In genomic region chr3:183117046-183117445, GRCh38 we compare ENCODE assay signal across 22 cellular contexts. TPM values are rescaled to one million over a fixed set of nuclear protein-coding genes. Genes with fewer than 3 reads are reported as not detected.
DNase-seq lines count a peak whose midpoint lies in the region; FAIRE-seq and TF ChIP-seq lines count a peak whose summit lies in the region.
"Had no signal": no experiment of that assay in that cellular context is flagged by ENCODE, and none has a peak within 500 bp of the region (broad histone marks: within the 10 kb centered on the region; RNA-seq: fewer than 3 reads in every experiment).

No MANE protein-coding gene starts in this region.

- H3K4me3 Mint-ChIP-seq in endodermal cell (peak overlapping the region; percentile 64), HFFc6 (no peak overlapping the region)

- H3K36me3 Mint-ChIP-seq in endodermal cell (ENCODE audit: low read depth) (peaks cover 4% of the 10 kb centered on the region), HFFc6 (ENCODE audit: low read depth) (no peaks in the 10 kb centered on the region)
- H3K36me3 Mint-ChIP-seq: CD14-positive monocyte had no signal

- H3K36me3 ChIP-seq in BLaER1 treated with 17β-estradiol and CSF1 and Interleukin-3, amounts not matched to agents 10 nM and 100 nM: no peaks in the 10 kb centered on the region
- peaks cover 6% of the 10 kb centered on the region for H3K36me3 ChIP-seq in endodermal cell (ENCODE audit: control insufficient read depth, insufficient read depth, low read length)
- H3K36me3 ChIP-seq in small intestine (ENCODE audit: control insufficient read depth in 2 of 2, insufficient read depth in 2 of 2, low read length in 2 of 2): no peaks in the 10 kb centered on the region
- H3K36me3 ChIP-seq: neutrophil, upper lobe of right lung had no signal

- H3K27me3 ChIP-seq in BLaER1 treated with 17β-estradiol and CSF1 and Interleukin-3, amounts not matched to agents 10 nM and 100 nM: peaks cover 0 to 22% (median 0%) of the 10 kb centered on the region in 11 experiments; a peak in 9 of 22 replicates
- H3K27me3 ChIP-seq in endodermal cell (ENCODE audit: control insufficient read depth, insufficient read depth, low read length, poor library complexity, severe bottlenecking) (no peaks in the 10 kb centered on the region), small intestine (ENCODE audit: control insufficient read depth in 2 of 2, insufficient read depth in 2 of 2, low read length in 2 of 2) (no peaks in the 10 kb centered on the region)

- H3K9ac ChIP-seq in BLaER1 treated with 17β-estradiol and CSF1 and Interleukin-3, amounts not matched to agents 10 nM and 100 nM: no peak overlapping the region
- no peak overlapping the region for H3K9ac ChIP-seq in endodermal cell (ENCODE audit: extremely low read depth, low read length, poor library complexity, severe bottlenecking)

- H3K9me3 Mint-ChIP-seq in endodermal cell (peaks cover 10% of the 10 kb centered on the region), HFFc6 (no peaks in the 10 kb centered on the region)
- H3K9me3 Mint-ChIP-seq: activated T-cell treated with anti-CD3 and anti-CD28 coated beads, Interleukin-2, amount 50 U/mL, for 4 hours; CD14-positive monocyte had no signal

- WGBS in endodermal cell (ENCODE audit: insufficient coverage in 1 of 2, insufficient read length in 1 of 2), 2 experiments: 85% methylated on average over 4 of the region's 4 CpGs
- WGBS in small intestine, 3 donors: 79 to 82% (median 82%) methylated on average over 4 of the region's 4 CpGs

- no peak for TF ChIP-seq CTCF in endodermal cell (conservative IDR thresholded peaks at IDR 0.05)
- no peak for TF ChIP-seq CTCF in HFFc6 (IDR thresholded peaks at IDR 0.05)

- H3K4me1 ChIP-seq in BLaER1 treated with 17β-estradiol and CSF1 and Interleukin-3, amounts not matched to agents 10 nM and 100 nM: peaks cover 28 to 39% (median 36%) of the 10 kb centered on the region in 10 experiments
- H3K4me1 ChIP-seq in endodermal cell (ENCODE audit: control insufficient read depth, insufficient read depth, low read length) (peaks cover 5% of the 10 kb centered on the region), small intestine (ENCODE audit: control insufficient read depth in 2 of 2, insufficient read depth in 1 of 2, low read depth in 1 of 2, low read length in 1 of 2) (no peaks in the 10 kb centered on the region)

- no peak for FAIRE-seq in small intestine (lab: Jason Lieb, UNC)

- H3K27me3 Mint-ChIP-seq in endodermal cell (ENCODE audit: insufficient read depth) (peaks cover 4% of the 10 kb centered on the region), HFFc6 (ENCODE audit: insufficient read depth) (peaks cover 42% of the 10 kb centered on the region)

- H3K27ac Mint-ChIP-seq in endodermal cell (no peak overlapping the region), HFFc6 (no peak overlapping the region)
- H3K27ac Mint-ChIP-seq: activated CD8-positive, alpha-beta T cell treated with anti-CD3 and anti-CD28 coated beads for 36 hours; CD14-positive monocyte had no signal

- no peak overlapping the region for H3K27ac ChIP-seq in BLaER1 treated with 17β-estradiol and CSF1 and Interleukin-3, amounts not matched to agents 10 nM and 100 nM
- no peak overlapping the region for H3K27ac ChIP-seq in endodermal cell (ENCODE audit: low read depth, low read length)
- no peak overlapping the region for H3K27ac ChIP-seq in small intestine (ENCODE audit: low read depth in 1 of 2, low read length in 1 of 2)
- H3K27ac ChIP-seq: neutrophil, upper lobe of right lung had no signal

- H3K9me3 ChIP-seq in BLaER1 treated with 17β-estradiol and CSF1 and Interleukin-3, amounts not matched to agents 10 nM and 100 nM (replicated peaks in 1 of 11): peaks cover 0 to 8% (median 3%) of the 10 kb centered on the region in 11 experiments; a peak in 5 of 22 replicates
- H3K9me3 ChIP-seq in endodermal cell (ENCODE audit: control insufficient read depth, low read length) (peaks cover 11% of the 10 kb centered on the region), small intestine (ENCODE audit: control insufficient read depth, low read depth) (no peaks in the 10 kb centered on the region)
- H3K9me3 ChIP-seq: neutrophil, upper lobe of right lung had no signal

- H3K4me3 ChIP-seq in BLaER1 treated with 17β-estradiol and CSF1 and Interleukin-3, amounts not matched to agents 10 nM and 100 nM: no peak overlapping the region
- H3K4me3 ChIP-seq in endodermal cell (ENCODE audit: low read length) (no peak overlapping the region), small intestine (ENCODE audit: low read depth in 1 of 2, low read length in 2 of 2) (no peak overlapping the region)
- H3K4me3 ChIP-seq: upper lobe of right lung had no signal

- DNase-seq in NCI-H1417 (lab: John Stamatoyannopoulos, UW): peak; percentile 23 to 75 (median 48)
- DNase-seq in NCI-H1417 treated with DMSO at 0.1 percent for 48 hours (lab: John Stamatoyannopoulos, UW): no peak
- DNase-seq in NCI-H2171 treated with DMSO at 0.1 percent for 48 hours (lab: John Stamatoyannopoulos, UW): peak; percentile 82
- DNase-seq in endodermal cell: peak; percentile 51
- no peak for DNase-seq in small intestine
- no peak for DNase-seq in islet precursor cell
- DNase-seq in HFFc6: no peak
- DNase-seq: activated CD8-positive, alpha-beta T cell treated with anti-CD3 and anti-CD28 coated beads for 36 hours; activated T-cell treated with anti-CD3 and anti-CD28 coated beads, Interleukin-2, amount 50 U/mL, for 4 hours; cerebellar nuclear complex; DMS53; H7; hippocampal formation; NCI-H1930; right cardiac atrium; stimulated activated naive CD4-positive, alpha-beta T cell treated with Interleukin-2 at 50 U/mL for 16 hours; upper lobe of right lung had no signal

- peak overlapping the region in 6 of 11 experiments; percentile 72 to 85 (median 78); a peak in 10 of 22 replicates for H3K4me2 ChIP-seq in BLaER1 treated with 17β-estradiol and CSF1 and Interleukin-3, amounts not matched to agents 10 nM and 100 nM

- 0 out of 22 replicates have a peak, but pooled peaks cover 0 to 6% (median 0%) of the 10 kb centered on the region in 11 experiments for H4K20me1 ChIP-seq in BLaER1 treated with 17β-estradiol and CSF1 and Interleukin-3, amounts not matched to agents 10 nM and 100 nM

- H3K4me1 Mint-ChIP-seq in endodermal cell (peaks cover 28% of the 10 kb centered on the region), HFFc6 (ENCODE audit: low read depth) (peaks cover 10% of the 10 kb centered on the region; the same call in 1 of the 2 replicates)

RNA-seq across cellular contexts. Expression of gene MCCC1, which starts 17.8 kb away (rescaled TPM):
- 10 to 100 TPM; 34.7 to 34.8 TPM for total RNA-seq in endodermal cell
- 14.9 TPM for polyA plus RNA-seq in endodermal cell (2013, experiment 1 of 2)
- polyA plus RNA-seq in endodermal cell (2013, experiment 2 of 2): 14.3 TPM
- 10 to 100 TPM; 22.6 to 30.6 (median 26.2) TPM for polyA plus RNA-seq in small intestine
- total RNA-seq in HFFc6 (2021; fragmentation: NEBNext Ultra II Directional; extraction: Animal tissue kit (Norgen Biotek cat#: 25700)): 10 to 100 TPM; 15.1 to 21.2 (median 16.1) TPM

RNA-seq across cellular contexts. Expression of gene LAMP3, which starts 45.5 kb away (rescaled TPM):
- total RNA-seq in endodermal cell: 1 to 10 TPM in 1 of 2 donors, under 1 TPM in 1; 0.55 to 1.1 TPM
- polyA plus RNA-seq in endodermal cell (2013, experiment 1 of 2): 1.7 TPM
- polyA plus RNA-seq in endodermal cell (2013, experiment 2 of 2): 2.0 TPM
- polyA plus RNA-seq in small intestine: 1 to 10 TPM in 2 of 3 donors, under 1 TPM in 1; 0.27 to 2.2 (median 1.1) TPM
- total RNA-seq in HFFc6 (2021; fragmentation: NEBNext Ultra II Directional; extraction: Animal tissue kit (Norgen Biotek cat#: 25700)): under 1 TPM in 1 of 6 experiments, not detected in 5; 0.06 TPM
- total RNA-seq: A172, mesenteric fat pad had no signal
- polyA plus RNA-seq: CD14-positive monocyte had no signal

Comparison
In these comparisons a context has a peak if more than half of its experiments do, and no peak if none do; other contexts are left out.
1. DNase-seq: peak in NCI-H1417 (3 of 3), NCI-H2171 treated with DMSO at 0.1 percent for 48 hours (single experiment) and endodermal cell (single experiment); none in NCI-H1417 treated with DMSO at 0.1 percent for 48 hours (single experiment), small intestine (single experiment), islet precursor cell (single experiment) and HFFc6 (single experiment).